In genomic region chr3:142723968-142724681, GRCh38 we compare ENCODE assay signal across 8 cellular contexts. TPM values are rescaled to one million over a fixed set of nuclear protein-coding genes. Genes with fewer than 3 reads are reported as not detected.
A peak's percentile ranks its signal among the peaks of the same experiment; 100 is the strongest.
DNase-seq lines count a peak whose midpoint lies in the region; ATAC-seq and TF ChIP-seq lines count a peak whose summit lies in the region.

Gene TRPC1 (plus strand): TSS chr3:142724034. CDS start chr3:142724560, 526 bp downstream.

- peak within 1 kb of the TSS; percentile 85 to 97 (median 90) for H3K4me3 ChIP-seq in BLaER1 treated with 17β-estradiol and CSF1 and Interleukin-3, amounts not matched to agents 10 nM and 100 nM
- H3K4me3 ChIP-seq in endodermal cell (ENCODE audit: low read length): peak within 1 kb of the TSS; percentile 86

- H3K27ac ChIP-seq in BLaER1 treated with 17β-estradiol and CSF1 and Interleukin-3, amounts not matched to agents 10 nM and 100 nM: peak within 1 kb of the TSS; percentile 74 to 91 (median 86)
- H3K27ac ChIP-seq in endodermal cell (ENCODE audit: low read depth, low read length): peak within 1 kb of the TSS; percentile 98

- H4K20me1 ChIP-seq in BLaER1 treated with 17β-estradiol and CSF1 and Interleukin-3, amounts not matched to agents 10 nM and 100 nM: no peaks in the 10 kb centered on the region

- H3K27ac Mint-ChIP-seq in endodermal cell: peak within 1 kb of the TSS; percentile 98

- DNase-seq in NCI-H748 treated with DMSO at 0.1 percent for 48 hours (lab: John Stamatoyannopoulos, UW): peak; percentile 42
- peak; percentile 24 to 57 for DNase-seq in activated CD8-positive, alpha-beta memory T cell treated with anti-CD3 and anti-CD28 coated beads for 4 hours (ENCODE audit: low read depth in 2 of 2)
- peak; percentile 95 for DNase-seq in endodermal cell
- DNase-seq in mesenteric fat pad (ENCODE audit: low spot score): peak; percentile 91
- DNase-seq in stimulated activated CD8-positive, alpha-beta memory T cell treated with anti-CD3 and anti-CD28 coated beads, Interleukin-15, amount 100 ng/mL, for 1 hour (ENCODE audit: low read depth): peak; percentile 39

- peaks cover 11% of the 10 kb centered on the region for H3K4me1 Mint-ChIP-seq in endodermal cell

- H3K27me3 ChIP-seq in BLaER1 treated with 17β-estradiol and CSF1 and Interleukin-3, amounts not matched to agents 10 nM and 100 nM: peaks cover 4 to 12% (median 11%) of the 10 kb centered on the region in 11 experiments; a peak in 17 of 22 replicates
- H3K27me3 ChIP-seq in endodermal cell (ENCODE audit: control insufficient read depth, insufficient read depth, low read length, poor library complexity, severe bottlenecking): no peaks in the 10 kb centered on the region

- peaks cover 0 to 14% (median 7%) of the 10 kb centered on the region in 10 experiments; a peak in 14 of 20 replicates for H3K4me1 ChIP-seq in BLaER1 treated with 17β-estradiol and CSF1 and Interleukin-3, amounts not matched to agents 10 nM and 100 nM
- H3K4me1 ChIP-seq in endodermal cell (ENCODE audit: control insufficient read depth, insufficient read depth, low read length): no peaks in the 10 kb centered on the region

- peak within 1 kb of the TSS; percentile 87 to 92 (median 90) for H3K9ac ChIP-seq in BLaER1 treated with 17β-estradiol and CSF1 and Interleukin-3, amounts not matched to agents 10 nM and 100 nM
- peak within 1 kb of the TSS; percentile 85 for H3K9ac ChIP-seq in endodermal cell (ENCODE audit: extremely low read depth, low read length, poor library complexity, severe bottlenecking)

- H3K9me3 Mint-ChIP-seq in endodermal cell: peaks cover 9% of the 10 kb centered on the region

- H3K9me3 ChIP-seq in BLaER1 treated with 17β-estradiol and CSF1 and Interleukin-3, amounts not matched to agents 10 nM and 100 nM (replicated peaks in 1 of 11): peaks cover 0 to 7% (median 0%) of the 10 kb centered on the region in 11 experiments; a peak in 5 of 22 replicates
- H3K9me3 ChIP-seq in endodermal cell (ENCODE audit: control insufficient read depth, low read length): no peaks in the 10 kb centered on the region

- ATAC-seq in GM19324 (IDR thresholded peaks at IDR 0.05; ENCODE audit: low FRiP score, unreplicated experiment) (peak; percentile 93), HG03457 (IDR thresholded peaks at IDR 0.05; ENCODE audit: unreplicated experiment) (peak; percentile 95)

- 0% methylated on average over 7 to 70 of the region's 73 CpGs for WGBS in endodermal cell (ENCODE audit: insufficient coverage in 1 of 2, insufficient read length in 1 of 2), 2 experiments

- peaks cover 3% of the 10 kb centered on the region for H3K36me3 Mint-ChIP-seq in endodermal cell (ENCODE audit: low read depth)

- no peak for TF ChIP-seq CTCF in endodermal cell (conservative IDR thresholded peaks at IDR 0.05)

- peaks cover 2% of the 10 kb centered on the region for H3K27me3 Mint-ChIP-seq in endodermal cell (ENCODE audit: insufficient read depth)

- peak within 1 kb of the TSS; percentile 88 for H3K4me3 Mint-ChIP-seq in endodermal cell

- H3K36me3 ChIP-seq in BLaER1 treated with 17β-estradiol and CSF1 and Interleukin-3, amounts not matched to agents 10 nM and 100 nM: no peaks in the 10 kb centered on the region
- H3K36me3 ChIP-seq in endodermal cell (ENCODE audit: control insufficient read depth, insufficient read depth, low read length): no peaks in the 10 kb centered on the region

- H3K4me2 ChIP-seq in BLaER1 treated with 17β-estradiol and CSF1 and Interleukin-3, amounts not matched to agents 10 nM and 100 nM: peak within 1 kb of the TSS; percentile 73 to 98 (median 92)

RNA-seq across cellular contexts. Expression of gene TRPC1, which starts in this region (rescaled TPM):
- total RNA-seq in endodermal cell (10 to 100 TPM; 18.2 to 18.9 TPM), mesenteric fat pad (4.2 TPM)
- polyA plus RNA-seq in endodermal cell (2013, experiment 1 of 2): 22.4 TPM
- 18.8 TPM for polyA plus RNA-seq in endodermal cell (2013, experiment 2 of 2)

Comparison
In these comparisons a context has a peak if more than half of its experiments do, and no peak if none do; other contexts are left out.
1. Peak in every context shown above with its lines: DNase-seq, ATAC-seq, H3K4me3 ChIP-seq and H3K27ac ChIP-seq.
2. DNase-seq: peak in every context shown above with its lines; median percentile 95 in endodermal cell; 91 in mesenteric fat pad; 42 in NCI-H748 treated with DMSO at 0.1 percent for 48 hours; 40 in activated CD8-positive, alpha-beta memory T cell treated with anti-CD3 and anti-CD28 coated beads for 4 hours; 39 in stimulated activated CD8-positive, alpha-beta memory T cell treated with anti-CD3 and anti-CD28 coated beads, Interleukin-15, amount 100 ng/mL, for 1 hour.